In genomic region chr3:102104093-102104492, GRCh38 we compare ENCODE assay signal across 33 cellular contexts.
"Had no signal": no experiment of that assay in that cellular context is flagged by ENCODE, and none has a peak within 500 bp of the region (broad histone marks: within the 10 kb centered on the region; RNA-seq: fewer than 3 reads in every experiment).

No MANE protein-coding gene starts in this region.

- H3K4me1 Mint-ChIP-seq: nephron, T-helper 17 cell had no signal

- H3K4me1 ChIP-seq: ascending aorta, colonic mucosa, esophagus squamous epithelium, foreskin keratinocyte, psoas muscle, suprapubic skin, tibial nerve, uterus had no signal

- H3K27me3 ChIP-seq: ascending aorta, brain microvascular endothelial cell, colonic mucosa, dorsolateral prefrontal cortex, esophagus squamous epithelium, foreskin keratinocyte, neutrophil, ovary, suprapubic skin, tibial nerve, uterus had no signal

- H3K36me3 ChIP-seq: ascending aorta, brain microvascular endothelial cell, colonic mucosa, esophagus squamous epithelium, neutrophil, ovary, suprapubic skin, tibial nerve, uterus had no signal

- H3K27me3 Mint-ChIP-seq: activated CD4-positive, alpha-beta T cell treated with anti-CD3 and anti-CD28 coated beads, Interleukin-2, amount 10 ng/mL, durations not matched to agents 7 days and 5 days; activated naive CD4-positive, alpha-beta T cell treated with anti-CD3 and anti-CD28 coated beads, Interleukin-2, amount 50 U/mL, for 24 hours; stimulated activated naive CD8-positive, alpha-beta T cell treated with anti-CD3 and anti-CD28 coated beads, Interleukin-15, Interleukin-2, amounts not matched to agents 100 ng/mL and 50 ng/mL, for 24 hours; T-helper 17 cell had no signal

- H3K27ac Mint-ChIP-seq: activated CD4-positive, alpha-beta T cell treated with anti-CD3 and anti-CD28 coated beads, Interleukin-2, amount 10 ng/mL, durations not matched to agents 7 days and 5 days; activated CD8-positive, alpha-beta memory T cell treated with anti-CD3 and anti-CD28 coated beads, Interleukin-2, amount 10 ng/mL, durations not matched to agents 7 days and 5 days; activated CD8-positive, alpha-beta T cell treated with anti-CD3 and anti-CD28 coated beads for 36 hours; activated naive CD4-positive, alpha-beta T cell treated with anti-CD3 and anti-CD28 coated beads, Interleukin-2, amount 50 U/mL, for 24 hours; effector memory CD8-positive, alpha-beta T cell; nephron; stimulated activated naive CD8-positive, alpha-beta T cell treated with anti-CD3 and anti-CD28 coated beads, Interleukin-15, Interleukin-2, amounts not matched to agents 100 ng/mL and 50 ng/mL, for 24 hours; T-helper 17 cell had no signal

- ATAC-seq: activated CD8-positive, alpha-beta memory T cell treated with anti-CD3 and anti-CD28 coated beads, Interleukin-2, amount 10 ng/mL, durations not matched to agents 7 days and 5 days; activated CD8-positive, alpha-beta T cell treated with anti-CD3 and anti-CD28 coated beads for 36 hours; effector memory CD8-positive, alpha-beta T cell; foreskin keratinocyte; left ventricle myocardium superior; right cardiac atrium; T-helper 17 cell had no signal

- H3K4me3 Mint-ChIP-seq: activated CD4-positive, alpha-beta T cell treated with anti-CD3 and anti-CD28 coated beads, Interleukin-2, amount 10 ng/mL, durations not matched to agents 7 days and 5 days; activated CD8-positive, alpha-beta memory T cell treated with anti-CD3 and anti-CD28 coated beads, Interleukin-2, amount 10 ng/mL, durations not matched to agents 7 days and 5 days; activated CD8-positive, alpha-beta T cell treated with anti-CD3 and anti-CD28 coated beads for 36 hours; activated naive CD4-positive, alpha-beta T cell treated with anti-CD3 and anti-CD28 coated beads, Interleukin-2, amount 50 U/mL, for 24 hours; effector memory CD8-positive, alpha-beta T cell; nephron; stimulated activated naive CD8-positive, alpha-beta T cell treated with anti-CD3 and anti-CD28 coated beads, Interleukin-15, Interleukin-2, amounts not matched to agents 100 ng/mL and 50 ng/mL, for 24 hours; T-helper 17 cell had no signal

- H3K9me3 ChIP-seq: colonic mucosa, esophagus squamous epithelium, neutrophil, ovary, psoas muscle, uterus had no signal

- DNase-seq: activated CD4-positive, alpha-beta T cell treated with anti-CD3 and anti-CD28 coated beads, Interleukin-2, amount 10 ng/mL, durations not matched to agents 7 days and 5 days; activated CD8-positive, alpha-beta memory T cell treated with anti-CD3 and anti-CD28 coated beads, Interleukin-2, amount 10 ng/mL, durations not matched to agents 7 days and 5 days; activated CD8-positive, alpha-beta T cell treated with anti-CD3 and anti-CD28 coated beads for 36 hours; activated gamma-delta T cell treated with Interleukin-2 at 50 U/mL for 16 hours; activated T-cell treated with anti-CD3 and anti-CD28 coated beads for 4 hours; brain microvascular endothelial cell; central memory CD4-positive, alpha-beta T cell; colonic mucosa; dorsolateral prefrontal cortex; effector memory CD8-positive, alpha-beta T cell; esophagus squamous epithelium; foreskin keratinocyte; glutamatergic neuron; hippocampal formation; kidney glomerular epithelial cell; left ventricle myocardium superior; mammary epithelial cell; midbrain; ovary; psoas muscle; right cardiac atrium; stimulated activated CD4-positive, alpha-beta T cell treated with anti-CD3 and anti-CD28 coated beads, Interleukin-12 subunit alpha, Interleukin-12 subunit beta, amount 100 ng/mL, for 4 hours; stimulated activated CD4-positive, alpha-beta T cell treated with anti-CD3 and anti-CD28 coated beads, Interleukin-4, amount 100 ng/mL, for 4 hours; SW 1271; T-helper 17 cell; uterus had no signal

- H3K27ac ChIP-seq: ascending aorta, brain microvascular endothelial cell, colonic mucosa, dorsolateral prefrontal cortex, esophagus squamous epithelium, foreskin keratinocyte, neutrophil, ovary, psoas muscle, suprapubic skin, tibial nerve, uterus had no signal

- H3K4me3 ChIP-seq: ascending aorta, colonic mucosa, dorsolateral prefrontal cortex, esophagus squamous epithelium, ovary, psoas muscle, suprapubic skin, tibial nerve, uterus had no signal
